ENCODE assay signal across 26 cellular contexts in genomic region chr19:32459199-32459865, GRCh38. TPM values are rescaled to one million over a fixed set of nuclear protein-coding genes. Genes with fewer than 3 reads are reported as not detected.
DNase-seq lines count a peak whose midpoint lies in the region; ATAC-seq, FAIRE-seq and TF ChIP-seq lines count a peak whose summit lies in the region.
"Had no signal": no experiment of that assay in that cellular context is flagged by ENCODE, and none has a peak within 500 bp of the region (broad histone marks: within the 10 kb centered on the region; RNA-seq: fewer than 3 reads in every experiment).

No MANE protein-coding gene starts in this region.

- H3K4me3 Mint-ChIP-seq in activated CD4-positive, alpha-beta T cell treated with anti-CD3 and anti-CD28 coated beads, Interleukin-2, amount 10 ng/mL, durations not matched to agents 7 days and 5 days, result no peak overlapping the region
- peak overlapping the region in 1 of 2 donors; percentile 53 for H3K4me3 Mint-ChIP-seq in effector memory CD8-positive, alpha-beta T cell
- H3K4me3 Mint-ChIP-seq in nephron progenitor cell, result no peak overlapping the region
- H3K4me3 Mint-ChIP-seq: CD4-positive, alpha-beta T cell; natural killer cell; T-helper 2 cell treated with Interferon-gamma antibody and Interleukin-4, amounts not matched to agents 5 μg/mL and 100 μg/mL, for 36 hours had no signal

- CTCF ChIA-PET in activated CD4-positive, alpha-beta T cell treated with anti-CD3 and anti-CD28 coated beads, Interleukin-2, amount 10 ng/mL, durations not matched to agents 7 days and 5 days (lab: Charles Lee), result interaction anchor here (0.9 kb wide), 1 partner anchor 18 kb away, joined by 3 read pairs; no protein-coding TSS in a partner anchor

- no peak overlapping the region for H3K9ac ChIP-seq in kidney (ENCODE audit: low read length in 2 of 2)

- POLR2A ChIA-PET in activated CD4-positive, alpha-beta T cell treated with anti-CD3 and anti-CD28 coated beads, Interleukin-2, amount 10 ng/mL, durations not matched to agents 7 days and 5 days (lab: Charles Lee), result no interaction called here

- H3K27ac ChIP-seq in kidney (ENCODE audit: low read depth in 2 of 2, low read length in 2 of 2), result no peak overlapping the region
- H3K27ac ChIP-seq: PC-9 had no signal

- no peaks in the 10 kb centered on the region for H3K27me3 Mint-ChIP-seq in activated CD4-positive, alpha-beta T cell treated with anti-CD3 and anti-CD28 coated beads, Interleukin-2, amount 10 ng/mL, durations not matched to agents 7 days and 5 days
- H3K27me3 Mint-ChIP-seq in effector memory CD8-positive, alpha-beta T cell, result no peaks in the 10 kb centered on the region
- H3K27me3 Mint-ChIP-seq in nephron progenitor cell (ENCODE audit: low read depth, poor library complexity), result no peaks in the 10 kb centered on the region
- H3K27me3 Mint-ChIP-seq: CD4-positive, alpha-beta T cell had no signal

- peaks cover 7 to 8% of the 10 kb centered on the region in 2 donors for H3K36me3 ChIP-seq in kidney (ENCODE audit: control insufficient read depth in 1 of 2, insufficient read depth in 2 of 2, low read length in 2 of 2)

- peak; percentile 2 for ATAC-seq in GM19395 (IDR thresholded peaks at IDR 0.05; ENCODE audit: unreplicated experiment)
- no peak for ATAC-seq in effector memory CD8-positive, alpha-beta T cell (replicated peaks)
- ATAC-seq in HG03460 (IDR thresholded peaks at IDR 0.05; ENCODE audit: unreplicated experiment), result no peak
- ATAC-seq: natural killer cell had no signal

- DNase-seq in activated CD4-positive, alpha-beta T cell treated with anti-CD3 and anti-CD28 coated beads, Interleukin-2, amount 10 ng/mL, durations not matched to agents 7 days and 5 days, result no peak
- no peak for DNase-seq in activated CD4-positive, alpha-beta T cell treated with anti-CD3 and anti-CD28 coated beads, Interleukin-2, amount 50 U/mL, for 48 hours
- no peak for DNase-seq in effector memory CD8-positive, alpha-beta T cell
- no peak for DNase-seq in nephron progenitor cell
- DNase-seq in NCI-H526 (lab: John Stamatoyannopoulos, UW), result no peak
- no peak for DNase-seq in kidney
- DNase-seq: 8988T; activated CD4-positive, alpha-beta T cell treated with anti-CD3 and anti-CD28 coated beads for 4 hours; activated gamma-delta T cell; CD4-positive, alpha-beta T cell; central memory CD4-positive, alpha-beta T cell; DMS 273 treated with DMSO at 0.1 percent for 48 hours; H7; islet precursor cell; natural killer cell; NCI-H1092 treated with DMSO at 0.1 percent for 48 hours; NCI-H187; NCI-H2171; NCI-H510A; NK-92 treated with Interleukin-12 subunit alpha and Interleukin-12 subunit beta, amount 100 ng/mL, for 24 hours; PC-9; Right ventricle myocardium superior; substantia nigra had no signal

- no peaks in the 10 kb centered on the region for H3K9me3 Mint-ChIP-seq in activated CD4-positive, alpha-beta T cell treated with anti-CD3 and anti-CD28 coated beads, Interleukin-2, amount 10 ng/mL, durations not matched to agents 7 days and 5 days
- H3K9me3 Mint-ChIP-seq in effector memory CD8-positive, alpha-beta T cell, result no peaks in the 10 kb centered on the region
- H3K9me3 Mint-ChIP-seq in nephron progenitor cell, result no peaks in the 10 kb centered on the region
- H3K9me3 Mint-ChIP-seq: CD4-positive, alpha-beta T cell; natural killer cell; T-helper 2 cell treated with Interferon-gamma antibody and Interleukin-4, amounts not matched to agents 5 μg/mL and 100 μg/mL, for 36 hours had no signal

- H3K4me3 ChIP-seq in kidney (ENCODE audit: low read length in 2 of 2), result no peak overlapping the region
- H3K4me3 ChIP-seq: PC-9 had no signal

- no peak for TF ChIP-seq CTCF in nephron progenitor cell (IDR thresholded peaks at IDR 0.05)
- no peak for TF ChIP-seq CTCF in kidney (IDR thresholded peaks at IDR 0.05; ENCODE audit: borderline replicate concordance, extremely low read depth, insufficient read depth)

- H3K27ac Mint-ChIP-seq in activated CD4-positive, alpha-beta T cell treated with anti-CD3 and anti-CD28 coated beads, Interleukin-2, amount 10 ng/mL, durations not matched to agents 7 days and 5 days, result peak overlapping the region; percentile 68
- H3K27ac Mint-ChIP-seq in effector memory CD8-positive, alpha-beta T cell, result peak overlapping the region; percentile 53 to 88
- peak overlapping the region; percentile 34 for H3K27ac Mint-ChIP-seq in nephron progenitor cell
- H3K27ac Mint-ChIP-seq: CD4-positive, alpha-beta T cell; natural killer cell; T-helper 2 cell treated with Interferon-gamma antibody and Interleukin-4, amounts not matched to agents 5 μg/mL and 100 μg/mL, for 36 hours had no signal

- no peaks in the 10 kb centered on the region for H3K4me1 ChIP-seq in kidney (ENCODE audit: control insufficient read depth in 1 of 2, insufficient read depth in 1 of 2, low read depth in 1 of 2, low read length in 2 of 2)

- peaks cover 16% of the 10 kb centered on the region for H3K4me1 Mint-ChIP-seq in activated CD4-positive, alpha-beta T cell treated with anti-CD3 and anti-CD28 coated beads, Interleukin-2, amount 10 ng/mL, durations not matched to agents 7 days and 5 days
- H3K4me1 Mint-ChIP-seq in effector memory CD8-positive, alpha-beta T cell (ENCODE audit: low read depth in 2 of 2), result peaks cover 0 to 18% of the 10 kb centered on the region in 2 donors
- no peaks in the 10 kb centered on the region for H3K4me1 Mint-ChIP-seq in nephron progenitor cell
- H3K4me1 Mint-ChIP-seq: natural killer cell had no signal

- H3K36me3 Mint-ChIP-seq in activated CD4-positive, alpha-beta T cell treated with anti-CD3 and anti-CD28 coated beads, Interleukin-2, amount 10 ng/mL, durations not matched to agents 7 days and 5 days (ENCODE audit: low read depth), result no peaks in the 10 kb centered on the region
- peaks cover 4% of the 10 kb centered on the region for H3K36me3 Mint-ChIP-seq in effector memory CD8-positive, alpha-beta T cell (ENCODE audit: insufficient read depth)
- peaks cover 66% of the 10 kb centered on the region for H3K36me3 Mint-ChIP-seq in nephron progenitor cell (ENCODE audit: low read depth)
- H3K36me3 Mint-ChIP-seq: natural killer cell had no signal

- intact Hi-C loops in kidney (cut with DNase I), result no loop called here

- no peak for FAIRE-seq in kidney (lab: Jason Lieb, UNC)

- H3K9me3 ChIP-seq in kidney (ENCODE audit: control insufficient read depth in 1 of 2, low read length in 2 of 2), result no peaks in the 10 kb centered on the region

RNA-seq across cellular contexts. Expression of gene DPY19L3, which starts 53.8 kb away (rescaled TPM):
- 10 to 100 TPM; 11.2 to 13.1 TPM for total RNA-seq in activated CD4-positive, alpha-beta T cell treated with anti-CD3 and anti-CD28 coated beads, Interleukin-2, amount 10 ng/mL, durations not matched to agents 7 days and 5 days
- total RNA-seq in kidney, result 36.7 TPM
- 4.7 TPM for polyA plus RNA-seq in kidney (ENCODE audit: insufficient read depth, low read depth, low replicate concordance)
